14 cellular contexts compared by ENCODE assay signal in genomic region chr10:49151025-49151445, GRCh38.
DNase-seq lines count a peak whose midpoint lies in the region; ATAC-seq and TF ChIP-seq lines count a peak whose summit lies in the region.
"Had no signal": no experiment of that assay in that cellular context is flagged by ENCODE, and none has a peak within 500 bp of the region (broad histone marks: within the 10 kb centered on the region; RNA-seq: fewer than 3 reads in every experiment).

No MANE protein-coding gene starts in this region.

- H3K9ac ChIP-seq in MM.1S (ENCODE audit: low read length), result no peak overlapping the region

- no peaks in the 10 kb centered on the region for H3K36me3 ChIP-seq in MM.1S (replicated peaks; ENCODE audit: insufficient read depth, low read length)
- H3K36me3 ChIP-seq: Peyer's patch had no signal

- no peak overlapping the region for H3K27ac ChIP-seq in MM.1S (ENCODE audit: low read length)
- H3K27ac ChIP-seq: 22Rv1, Peyer's patch had no signal

- H3K4me1 ChIP-seq in MM.1S (ENCODE audit: low read length), result no peaks in the 10 kb centered on the region
- H3K4me1 ChIP-seq: Peyer's patch had no signal

- peak; percentile 27 for DNase-seq in DMS53 (lab: John Stamatoyannopoulos, UW)
- no peak for DNase-seq in DMS53 treated with DMSO at 0.1 percent for 48 hours (lab: John Stamatoyannopoulos, UW; ENCODE audit: unreplicated experiment)
- DNase-seq in MM.1S, result peak; percentile 9
- peak; percentile 8 for DNase-seq in OCI-M1 (lab: John Stamatoyannopoulos, UW)
- DNase-seq in fibroblast of peridontal ligament (ENCODE audit: extremely low read depth), result peak; percentile 35
- DNase-seq in NCI-H524 (lab: John Stamatoyannopoulos, UW), result no peak
- DNase-seq in DMS114 treated with DMSO at 0.1 percent for 48 hours (lab: John Stamatoyannopoulos, UW; ENCODE audit: unreplicated experiment), result no peak
- DNase-seq: DMS79 treated with DMSO at 0.1 percent for 48 hours, GOT3, Karpas-422, NCI-H1417 treated with DMSO at 0.1 percent for 48 hours, Peyer's patch had no signal

- no peaks in the 10 kb centered on the region for H3K79me2 ChIP-seq in MM.1S (ENCODE audit: low read length)

- H2AFZ ChIP-seq in MM.1S (ENCODE audit: low read length), result no peak overlapping the region

- H3K27me3 ChIP-seq in MM.1S (replicated peaks; ENCODE audit: insufficient read depth, low read length), result no peaks in the 10 kb centered on the region
- H3K27me3 ChIP-seq: Peyer's patch had no signal

- H3K9me3 ChIP-seq in MM.1S (replicated peaks; ENCODE audit: insufficient read depth, low read length), result no peaks in the 10 kb centered on the region
- H3K9me3 ChIP-seq: Peyer's patch had no signal

- H3K9me2 ChIP-seq in MM.1S (replicated peaks; ENCODE audit: insufficient read depth, low read length), result no peaks in the 10 kb centered on the region

- H3F3A ChIP-seq in MM.1S (ENCODE audit: insufficient read depth, low read length), result no peaks in the 10 kb centered on the region

- no peak overlapping the region for H3K4me2 ChIP-seq in MM.1S (ENCODE audit: low read depth, low read length)

- ATAC-seq in HG03520 (IDR thresholded peaks at IDR 0.05; ENCODE audit: unreplicated experiment), result no peak

- no peak for TF ChIP-seq CTCF in MM.1S (IDR thresholded peaks at IDR 0.05; ENCODE audit: low read length)

- H3K4me3 ChIP-seq in MM.1S (ENCODE audit: low read length), result no peak overlapping the region
- H3K4me3 ChIP-seq: Peyer's patch had no signal

- no peaks in the 10 kb centered on the region for H4K20me1 ChIP-seq in MM.1S (ENCODE audit: insufficient read depth, low read length)

Comparison
In these comparisons a context has a peak if more than half of its experiments do, and no peak if none do; other contexts are left out.
1. DNase-seq: peak in DMS53 (single experiment), MM.1S (single experiment), OCI-M1 (single experiment) and fibroblast of peridontal ligament (single experiment); none in DMS53 treated with DMSO at 0.1 percent for 48 hours (single experiment), NCI-H524 (0 of 2) and DMS114 treated with DMSO at 0.1 percent for 48 hours (single experiment).